12 cellular contexts compared by ENCODE assay signal in genomic region chr11:45852018-45852711, GRCh38. TPM values are rescaled to one million over a fixed set of nuclear protein-coding genes. Genes with fewer than 3 reads are reported as not detected.
DNase-seq lines count a peak whose midpoint lies in the region; ATAC-seq, FAIRE-seq and TF ChIP-seq lines count a peak whose summit lies in the region.
"Had no signal": no experiment of that assay in that cellular context is flagged by ENCODE, and none has a peak within 500 bp of the region (broad histone marks: within the 10 kb centered on the region; RNA-seq: fewer than 3 reads in every experiment).

No MANE protein-coding gene starts in this region.

- H3K36me3 ChIP-seq in GM12878 (ENCODE audit: control insufficient read depth in 2 of 2, insufficient read depth in 2 of 2, low read length in 1 of 2) = no peaks in the 10 kb centered on the region; a peak in 2 of 4 replicates
- H3K36me3 ChIP-seq in right lobe of liver = peaks cover 0 to 12% (median 7%) of the 10 kb centered on the region in 4 donors
- H3K36me3 ChIP-seq in thoracic aorta = no peaks in the 10 kb centered on the region
- peaks cover 2 to 4% of the 10 kb centered on the region in 2 experiments for H3K36me3 ChIP-seq in trophoblast cell (ENCODE audit: control insufficient read depth in 1 of 2, insufficient read depth in 2 of 2, low read length in 2 of 2)

- no peaks in the 10 kb centered on the region for H3K79me1 ChIP-seq in H9 (ENCODE audit: insufficient read depth, low read depth, low read length, poor library complexity, severe bottlenecking)
- H3K79me1 ChIP-seq in trophoblast cell (ENCODE audit: low read length) = peaks cover 5% of the 10 kb centered on the region

- H2BK120ac ChIP-seq in H9 (ENCODE audit: low read depth, low read length, poor library complexity, severe bottlenecking) (no peak overlapping the region), trophoblast cell (ENCODE audit: insufficient read depth, low read length, poor library complexity) (no peak overlapping the region)

- no peak overlapping the region for H2BK20ac ChIP-seq in H9 (ENCODE audit: low read depth, low read length, poor library complexity, severe bottlenecking)

- H3K14ac ChIP-seq in H9 (ENCODE audit: insufficient read depth, low read length) (no peak overlapping the region), trophoblast cell (ENCODE audit: low read length) (no peak overlapping the region)

- H3K4ac ChIP-seq in H9 (ENCODE audit: low read depth, low read length) (no peak overlapping the region), trophoblast cell (ENCODE audit: low read depth, low read length) (no peak overlapping the region)

- TF ChIP-seq EP300 in GM12878 (IDR thresholded peaks at IDR 0.05; ENCODE audit: borderline replicate concordance in 1 of 2, control insufficient read depth in 1 of 2, low read depth in 2 of 2, low read length in 2 of 2) = no peak

- intact Hi-C loops in GM12878 (cut with micrococcal nuclease; ENCODE audit: unreplicated experiment) = no loop called here
- intact Hi-C loops in right lobe of liver (cut with DNase I) = no loop called here

- peaks cover 4% of the 10 kb centered on the region for H3K27me3 Mint-ChIP-seq in H9 (ENCODE audit: low read depth)

- H3K56ac ChIP-seq in H9 (ENCODE audit: insufficient read length, low read depth, low read length) = no peak overlapping the region

- peaks cover 6% of the 10 kb centered on the region for H3K23me2 ChIP-seq in H9 (ENCODE audit: insufficient read length, low read depth, low read length, poor library complexity, severe bottlenecking)

- no peak overlapping the region for H2BK15ac ChIP-seq in H9 (ENCODE audit: low read depth, low read length)

- no CpG with 5 or more reads among the region's 4 CpGs for WGBS in H9 (ENCODE audit: extremely low coverage, insufficient read length, low lambda C conversion rate)
- WGBS in GM12878 (ENCODE audit: insufficient coverage, insufficient replicate concordance, low lambda C conversion rate, missing lambda C conversion rate) = 3% methylated on average over 4 of the region's 4 CpGs
- WGBS in right lobe of liver (ENCODE audit: insufficient coverage, low coverage, low lambda C conversion rate, missing lambda C conversion rate) = 44% methylated on average over 4 of the region's 4 CpGs
- WGBS in trophoblast cell (ENCODE audit: extremely low coverage, insufficient coverage, insufficient read length) = no CpG with 5 or more reads among the region's 4 CpGs

- H3K4me3 ChIP-seq in GM12878 (peak overlapping the region; percentile 61; the same call in 1 of the 2 replicates), right lobe of liver (peak overlapping the region in 1 of 3 donors; percentile 3), thoracic aorta (no peak overlapping the region), trophoblast cell (ENCODE audit: low read depth, low read length) (no peak overlapping the region)
- H3K4me3 ChIP-seq: body of pancreas had no signal

- no peak overlapping the region for H3K23ac ChIP-seq in H9 (ENCODE audit: insufficient read length, low read depth, low read length)
- H3K23ac ChIP-seq in trophoblast cell (ENCODE audit: low read length) = no peak overlapping the region

- BruUV-seq in GM12878 (replicated peaks; lab: Mats Ljungman, UMichigan) = no TSS peak

- H3K18ac ChIP-seq in H9 (ENCODE audit: insufficient read length, low read depth, low read length) (no peak overlapping the region), trophoblast cell (ENCODE audit: low read length) (no peak overlapping the region)

- H3K9ac ChIP-seq in H9 (ENCODE audit: extremely low read depth, insufficient read length, low read length) (no peak overlapping the region), GM12878 (ENCODE audit: control insufficient read depth, insufficient read depth, low read length) (peak overlapping the region; percentile 43), trophoblast cell (ENCODE audit: low read length) (no peak overlapping the region)

- H3K27ac ChIP-seq in H9 (ENCODE audit: insufficient read length, low read depth, low read length) (no peak overlapping the region), GM12878 (ENCODE audit: control insufficient read depth, insufficient read depth) (peak overlapping the region; percentile 32), right lobe of liver (peak overlapping the region; percentile 15 to 93 (median 91)), thoracic aorta (peak overlapping the region; percentile 13 to 31), trophoblast cell (ENCODE audit: low read depth, low read length) (no peak overlapping the region)

- H4K8ac ChIP-seq in H9 (replicated peaks; ENCODE audit: insufficient read length, low read depth, low read length) = no peak overlapping the region
- H4K8ac ChIP-seq in trophoblast cell (ENCODE audit: low read depth, low read length) = no peak overlapping the region

- peak; percentile 10; the same call in 2 of the 3 replicates for ATAC-seq in GM12878
- peak; percentile 19 to 48 (median 39) for ATAC-seq in right lobe of liver
- ATAC-seq in thoracic aorta (ENCODE audit: insufficient number of reproducible peaks, low FRiP score, low read depth) = no peak
- no peak for ATAC-seq in stimulated activated naive CD8-positive, alpha-beta T cell treated with anti-CD3 and anti-CD28 coated beads, Interleukin-15, Interleukin-2, amounts not matched to agents 100 U/mL and 50 U/mL, for 24 hours
- ATAC-seq: body of pancreas had no signal

- peaks cover 2 to 6% (median 5%) of the 10 kb centered on the region in 3 experiments; a peak in 6 of 7 replicates for H3K36me3 Mint-ChIP-seq in H9 (ENCODE audit: insufficient read depth in 1 of 3, low read depth in 3 of 3)

- H2BK12ac ChIP-seq in H9 (ENCODE audit: insufficient read length, low read depth, low read length) (no peak overlapping the region), trophoblast cell (ENCODE audit: low read length) (no peak overlapping the region)

- H4K12ac ChIP-seq in trophoblast cell (ENCODE audit: low read depth, low read length) = no peak overlapping the region

- no peaks in the 10 kb centered on the region for H4K20me1 ChIP-seq in H9 (ENCODE audit: control insufficient read depth, insufficient read depth, insufficient read length)
- peaks cover 8% of the 10 kb centered on the region for H4K20me1 ChIP-seq in GM12878 (ENCODE audit: control insufficient read depth, insufficient read depth)

- in situ Hi-C loops in GM12878 (cut with MboI) = no loop called here

- no peaks in the 10 kb centered on the region for H3K9me3 ChIP-seq in H9 (ENCODE audit: control insufficient read depth, low read depth, low read length)
- no peaks in the 10 kb centered on the region for H3K9me3 ChIP-seq in GM12878 (replicated peaks; ENCODE audit: control insufficient read depth, insufficient read depth, low read length)
- no peaks in the 10 kb centered on the region for H3K9me3 ChIP-seq in right lobe of liver
- H3K9me3 ChIP-seq in thoracic aorta = no peaks in the 10 kb centered on the region
- H3K9me3 ChIP-seq in trophoblast cell (ENCODE audit: insufficient read depth, low read depth, low read length) = peaks cover 2% of the 10 kb centered on the region
- H3K9me3 ChIP-seq: body of pancreas had no signal

- peak overlapping the region in 1 of 2 experiments; percentile 66; a peak in 2 of 5 replicates for H3K4me3 Mint-ChIP-seq in H9

- H3K4me1 ChIP-seq in H9 (ENCODE audit: insufficient read depth, low read length) = peaks cover 2% of the 10 kb centered on the region; the same call in 1 of the 2 replicates
- H3K4me1 ChIP-seq in GM12878 (ENCODE audit: control insufficient read depth, insufficient read depth, low read length) = peaks cover 16% of the 10 kb centered on the region
- peaks cover 0 to 79% (median 34%) of the 10 kb centered on the region in 4 donors for H3K4me1 ChIP-seq in right lobe of liver
- peaks cover 51 to 89% of the 10 kb centered on the region in 2 donors for H3K4me1 ChIP-seq in thoracic aorta (ENCODE audit: control insufficient read depth in 1 of 2, low read depth in 2 of 2)
- peaks cover 2 to 6% of the 10 kb centered on the region in 2 experiments for H3K4me1 ChIP-seq in trophoblast cell (ENCODE audit: control insufficient read depth in 1 of 2, insufficient read depth in 2 of 2, low read length in 2 of 2)

- H3K4me2 ChIP-seq in H9 (ENCODE audit: insufficient read depth, insufficient read length, low read length) (no peak overlapping the region), GM12878 (ENCODE audit: control insufficient read depth, insufficient read depth) (peak overlapping the region; percentile 66), trophoblast cell (ENCODE audit: low read length) (no peak overlapping the region)

- CTCF ChIA-PET in GM12878 (lab: Yijun Ruan, JAX) = interaction anchor here (1.8 to 2.9 kb wide), 3 partner anchors 10 to 154 kb away, joined by 11 to 18 read pairs (median 13); no protein-coding TSS in a partner anchor

- SMC1A ChIA-PET in GM12878 (lab: Charles Lee; ENCODE audit: uncharacterized antibody, unreplicated experiment) = interaction anchor here (2.2 kb wide), 1 partner anchor 80 kb away, joined by 11 read pairs; no protein-coding TSS in a partner anchor

- no peak for FAIRE-seq in GM12878 (lab: Jason Lieb, UNC)
- FAIRE-seq: frontal cortex had no signal

- DNase-seq in H9 (peak; percentile 66), GM12878 (ENCODE audit: low read depth, low spot score) (no peak), right lobe of liver (peak in 1 of 3 donors; percentile 84), thoracic aorta (ENCODE audit: low spot score) (no peak), trophoblast cell (no peak)
- no peak for DNase-seq in stimulated activated CD4-positive, alpha-beta T cell treated with anti-CD3 and anti-CD28 coated beads, Interleukin-2, amount 100 ng/mL, for 24 hours
- no peak for DNase-seq in stimulated activated naive CD8-positive, alpha-beta T cell treated with anti-CD3 and anti-CD28 coated beads, Interleukin-15, Interleukin-2, amounts not matched to agents 100 U/mL and 50 U/mL, for 24 hours
- no peak for DNase-seq in NK-92 treated with Interleukin-12 subunit alpha and Interleukin-12 subunit beta, amount 100 ng/mL, for 24 hours (lab: John Stamatoyannopoulos, UW)
- DNase-seq: body of pancreas, occipital lobe, SIG-M5 had no signal

- RAD21 ChIA-PET in GM12878 (lab: Charles Lee; ENCODE audit: unreplicated experiment) = interaction anchor here (0.8 to 1.6 kb wide), 2 partner anchors 78 to 81 kb away, joined by 3 to 4 read pairs; no protein-coding TSS in a partner anchor

- H2AFZ ChIP-seq in H9 (ENCODE audit: low read length) (no peak overlapping the region), GM12878 (ENCODE audit: control insufficient read depth, low read depth, low read length) (no peak overlapping the region), trophoblast cell (ENCODE audit: insufficient read depth, low read length, poor library complexity) (no peak overlapping the region)

- peaks cover 44 to 52% of the 10 kb centered on the region in 2 experiments for H3K4me1 Mint-ChIP-seq in H9

- no peaks in the 10 kb centered on the region for H3K9me3 Mint-ChIP-seq in H9

- H2BK5ac ChIP-seq in H9 (ENCODE audit: insufficient read length, low read length) (no peak overlapping the region), trophoblast cell (ENCODE audit: low read depth, low read length, poor library complexity) (no peak overlapping the region)

- H3K79me2 ChIP-seq in H9 (ENCODE audit: insufficient read depth, low read length) (no peaks in the 10 kb centered on the region; the same call in 1 of the 2 replicates), GM12878 (ENCODE audit: control insufficient read depth, insufficient read depth, low read length) (peaks cover 13% of the 10 kb centered on the region), trophoblast cell (ENCODE audit: control insufficient read depth, insufficient read depth, low read length, poor library complexity) (peaks cover 4% of the 10 kb centered on the region)

- no peak overlapping the region for H4K91ac ChIP-seq in H9 (ENCODE audit: insufficient read length, low read depth, low read length)
- H4K91ac ChIP-seq in trophoblast cell (ENCODE audit: low read depth, low read length) = no peak overlapping the region

- TF ChIP-seq RAD21 in GM12878 (IDR thresholded peaks at IDR 0.05; ENCODE audit: insufficient read depth, low read depth, low read length) = no peak

- TF ChIP-seq CTCF in H9 (conservative IDR thresholded peaks at IDR 0.05) (peak; percentile 24; the same call in 2 of the 3 replicates), GM12878 (IDR thresholded peaks at IDR 0.05 in 2 of 3, conservative IDR thresholded peaks at IDR 0.05 in 1 of 3; ENCODE audit: control insufficient read depth in 2 of 3, extremely low read depth in 1 of 3, insufficient read depth in 1 of 3, low read depth in 3 of 3, low read length in 3 of 3) (no peak), right lobe of liver (IDR thresholded peaks at IDR 0.05) (no peak), thoracic aorta (IDR thresholded peaks at IDR 0.05) (no peak)

- H3K27me3 ChIP-seq in H9 (ENCODE audit: insufficient read depth, low read length) (no peaks in the 10 kb centered on the region), GM12878 (replicated peaks in 1 of 2; ENCODE audit: control insufficient read depth in 2 of 2, insufficient read depth in 2 of 2, low read length in 1 of 2) (no peaks in the 10 kb centered on the region), right lobe of liver (no peaks in the 10 kb centered on the region), thoracic aorta (replicated peaks; ENCODE audit: insufficient read depth) (no peaks in the 10 kb centered on the region), trophoblast cell (ENCODE audit: insufficient read depth, low read length) (no peaks in the 10 kb centered on the region)
- H3K27me3 ChIP-seq: body of pancreas had no signal

- no peak overlapping the region for H3T11ph ChIP-seq in H9 (ENCODE audit: low read length)

- no peak overlapping the region for H2AK5ac ChIP-seq in H9 (ENCODE audit: insufficient read length, low read length)
- no peak overlapping the region for H2AK5ac ChIP-seq in trophoblast cell (ENCODE audit: low read length)

- H4K5ac ChIP-seq in H9 (ENCODE audit: insufficient read length, low read depth, low read length) = no peak overlapping the region

- H3K27ac Mint-ChIP-seq in H9 = peak overlapping the region in 1 of 3 experiments; percentile 92; a peak in 3 of 7 replicates

- POLR2A ChIA-PET in GM12878 (lab: Charles Lee) = interaction anchor here (1.0 kb wide), 1 partner anchor 36 kb away, joined by 3 read pairs; no protein-coding TSS in a partner anchor

- TF ChIP-seq POLR2A in GM12878 (IDR thresholded peaks at IDR 0.05; ENCODE audit: low read depth, low read length) (no peak), right lobe of liver (IDR thresholded peaks at IDR 0.05) (no peak)

RNA-seq across cellular contexts. Expression of gene CRY2, which starts 4.9 kb away (rescaled TPM):
- 14.4 and 14.5 TPM in 2 replicates for total RNA-seq in H9 (2021)
- 60.8 and 75.2 TPM in 2 replicates for total RNA-seq in GM12878 (2013; cell fraction: nucleolus; rRNA removed)
- total RNA-seq in GM12878 (2014; rRNA removed) = 8.7 and 9.1 TPM in 2 replicates
- total RNA-seq in GM12878 (2014; rRNA removed; fragmentation: Illumina TruSeq; extraction: Trizol) = 5.6 and 6.6 TPM in 2 replicates
- 13.9 and 14.7 TPM in 2 replicates for total RNA-seq in GM12878 (2021)
- polyA plus RNA-seq in GM12878 (2011; ENCODE audit: low read depth) = 4.5 TPM
- 6.6 and 11.4 TPM in 2 replicates for polyA plus RNA-seq in GM12878 (2011; rRNA removed)
- 10.7 and 10.8 TPM in 2 replicates for polyA plus RNA-seq in GM12878 (2011; cell fraction: cytosol; rRNA removed)
- polyA plus RNA-seq in GM12878 (2011; cell fraction: nucleus; rRNA removed) = 38.9 and 40.6 TPM in 2 replicates
- polyA plus RNA-seq in GM12878 (2012) = 7.6 and 8.4 TPM in 2 replicates
- 6.0 and 7.1 TPM in 2 replicates for polyA plus RNA-seq in GM12878 (2014; fragmentation: Illumina TruSeq; extraction: Trizol)
- 1 to 10 TPM; 1.2 to 1.4 TPM for polyA plus RNA-seq in GM12878 (2014; fragmentation: Nextera tagmentation; extraction: Ambion mirVana)
- 8.5 and 8.8 TPM in 2 replicates for polyA plus RNA-seq in GM12878 (2014; rRNA removed)
- polyA plus RNA-seq in GM12878 (2016; fragmentation: Nextera tagmentation; extraction: Ambion mirVana) = 1 to 10 TPM; 7.6 to 8.7 TPM
- polyA minus RNA-seq in GM12878 (2011; rRNA and poly(A)+ RNA removed) = 23.0 and 25.4 TPM in 2 replicates
- polyA minus RNA-seq in GM12878 (2011; cell fraction: cytosol; rRNA and poly(A)+ RNA removed) = 5.7 and 6.7 TPM in 2 replicates
- polyA minus RNA-seq in GM12878 (2011; cell fraction: nucleus; rRNA and poly(A)+ RNA removed) = 15.0 and 22.9 TPM in 2 replicates
- total RNA-seq in right lobe of liver = 100 to 1,000 TPM in 1 of 6 experiments, 10 to 100 TPM in 5; 19.6 to 104 (median 31.5) TPM
- 10 to 100 TPM; 41.2 to 54.4 TPM for total RNA-seq in thoracic aorta
- polyA plus RNA-seq in trophoblast cell (2013) = 7.8 and 8.1 TPM in 2 replicates

RNA-seq across cellular contexts. Expression of gene MAPK8IP1, which starts 33.3 kb away (rescaled TPM):
- total RNA-seq in H9 (2021) (30.1 and 30.2 TPM in 2 replicates), GM12878 (2014; rRNA removed) (0.16 and 0.17 TPM in 2 replicates), GM12878 (2014; rRNA removed; fragmentation: Illumina TruSeq; extraction: Trizol) (0.09 TPM in 1 of 2 replicates, not detected in the other), GM12878 (2021) (0.44 and 0.48 TPM in 2 replicates), right lobe of liver (1 to 10 TPM; 1.7 to 6.2 (median 2.6) TPM), thoracic aorta (10 to 100 TPM in 1 of 2 donors, 1 to 10 TPM in 1; 9.5 to 10.4 TPM)
- 0.90 and 1.7 TPM in 2 replicates for total RNA-seq in GM12878 (2013; cell fraction: nucleolus; rRNA removed)
- 0.14 TPM for polyA plus RNA-seq in GM12878 (2011; ENCODE audit: low read depth)
- polyA plus RNA-seq in GM12878 (2011; rRNA removed) (0.06 and 0.14 TPM in 2 replicates), GM12878 (2014; fragmentation: Illumina TruSeq; extraction: Trizol) (0.04 TPM in 1 of 2 replicates, not detected in the other), GM12878 (2014; fragmentation: Nextera tagmentation; extraction: Ambion mirVana) (not detected), GM12878 (2014; rRNA removed) (0.27 and 0.31 TPM in 2 replicates), GM12878 (2016; fragmentation: Nextera tagmentation; extraction: Ambion mirVana) (under 1 TPM; 0.04 to 0.07 TPM)
- polyA plus RNA-seq in GM12878 (2011; cell fraction: cytosol; rRNA removed) = 0.18 and 0.40 TPM in 2 replicates
- 1.3 and 1.5 TPM in 2 replicates for polyA plus RNA-seq in GM12878 (2011; cell fraction: nucleus; rRNA removed)
- polyA plus RNA-seq in GM12878 (2012) = 0.21 and 0.39 TPM in 2 replicates
- 0.21 TPM in 1 of 2 replicates, not detected in the other for polyA minus RNA-seq in GM12878 (2011; rRNA and poly(A)+ RNA removed)
- not detected in 2 replicates for polyA minus RNA-seq in GM12878 (2011; cell fraction: cytosol; rRNA and poly(A)+ RNA removed)
- polyA minus RNA-seq in GM12878 (2011; cell fraction: nucleus; rRNA and poly(A)+ RNA removed) = 0.12 and 0.29 TPM in 2 replicates
- polyA plus RNA-seq in trophoblast cell (2013) = 7.4 and 8.1 TPM in 2 replicates

RNA-seq across cellular contexts. Expression of gene SLC35C1, which starts 47.2 kb away (rescaled TPM):
- total RNA-seq in H9 (2021) (8.9 and 10.4 TPM in 2 replicates), GM12878 (2014; rRNA removed) (2.6 and 4.2 TPM in 2 replicates), GM12878 (2014; rRNA removed; fragmentation: Illumina TruSeq; extraction: Trizol) (1.3 TPM in 2 replicates), GM12878 (2021) (8.9 and 9.7 TPM in 2 replicates), right lobe of liver (100 to 1,000 TPM in 3 of 6 experiments, 10 to 100 TPM in 3; 11.6 to 134 (median 83.9) TPM), thoracic aorta (10 to 100 TPM; 18.8 to 28.4 TPM)
- total RNA-seq in GM12878 (2013; cell fraction: nucleolus; rRNA removed) = 8.5 and 9.0 TPM in 2 replicates
- polyA plus RNA-seq in GM12878 (2011; ENCODE audit: low read depth) = 2.6 TPM
- polyA plus RNA-seq in GM12878 (2011; rRNA removed) (0.39 and 0.96 TPM in 2 replicates), GM12878 (2014; fragmentation: Illumina TruSeq; extraction: Trizol) (2.4 and 4.3 TPM in 2 replicates), GM12878 (2014; fragmentation: Nextera tagmentation; extraction: Ambion mirVana) (under 1 TPM; 0.55 to 0.95 TPM), GM12878 (2014; rRNA removed) (5.0 and 6.5 TPM in 2 replicates), GM12878 (2016; fragmentation: Nextera tagmentation; extraction: Ambion mirVana) (1 to 10 TPM; 6.0 to 6.9 TPM)
- 2.7 and 4.1 TPM in 2 replicates for polyA plus RNA-seq in GM12878 (2011; cell fraction: cytosol; rRNA removed)
- polyA plus RNA-seq in GM12878 (2011; cell fraction: nucleus; rRNA removed) = 4.0 and 4.5 TPM in 2 replicates
- polyA plus RNA-seq in GM12878 (2012) = 5.3 and 5.4 TPM in 2 replicates
- 4.3 and 10.5 TPM in 2 replicates for polyA minus RNA-seq in GM12878 (2011; rRNA and poly(A)+ RNA removed)
- polyA minus RNA-seq in GM12878 (2011; cell fraction: cytosol; rRNA and poly(A)+ RNA removed) = 6.2 and 6.5 TPM in 2 replicates
- polyA minus RNA-seq in GM12878 (2011; cell fraction: nucleus; rRNA and poly(A)+ RNA removed) = 3.6 and 6.5 TPM in 2 replicates
- polyA plus RNA-seq in trophoblast cell (2013) = 11.4 and 11.5 TPM in 2 replicates

RNA-seq across cellular contexts. Expression of gene FREY1, which starts 54.9 kb away (rescaled TPM):
- total RNA-seq in H9 (2021) (2.1 and 2.2 TPM in 2 replicates), GM12878 (2014; rRNA removed) (0.79 and 1.7 TPM in 2 replicates), GM12878 (2014; rRNA removed; fragmentation: Illumina TruSeq; extraction: Trizol) (0.55 and 0.72 TPM in 2 replicates), GM12878 (2021) (0.82 and 1.7 TPM in 2 replicates), right lobe of liver (under 1 TPM in 3 of 6 experiments, not detected in 3; 0.40 to 0.90 (median 0.42) TPM), thoracic aorta (1 to 10 TPM in 1 of 2 donors, not detected in 1; 9.0 TPM)
- 6.7 and 6.9 TPM in 2 replicates for total RNA-seq in GM12878 (2013; cell fraction: nucleolus; rRNA removed)
- polyA plus RNA-seq in GM12878 (2011; ENCODE audit: low read depth) = not detected
- polyA plus RNA-seq in GM12878 (2011; rRNA removed) (0.16 and 0.19 TPM in 2 replicates), GM12878 (2014; fragmentation: Illumina TruSeq; extraction: Trizol) (0.13 TPM in 1 of 2 replicates, not detected in the other), GM12878 (2014; fragmentation: Nextera tagmentation; extraction: Ambion mirVana) (not detected), GM12878 (2014; rRNA removed) (0.31 TPM in 1 of 2 replicates, not detected in the other), GM12878 (2016; fragmentation: Nextera tagmentation; extraction: Ambion mirVana) (under 1 TPM in 1 of 2 experiments, not detected in 1; 0.39 TPM)
- polyA plus RNA-seq in GM12878 (2011; cell fraction: cytosol; rRNA removed) = 0.20 and 0.30 TPM in 2 replicates
- polyA plus RNA-seq in GM12878 (2011; cell fraction: nucleus; rRNA removed) = 3.6 and 6.1 TPM in 2 replicates
- polyA plus RNA-seq in GM12878 (2012) = 0.17 and 0.31 TPM in 2 replicates
- polyA minus RNA-seq in GM12878 (2011; rRNA and poly(A)+ RNA removed) = 1.2 and 7.0 TPM in 2 replicates
- 3.2 TPM in 1 of 2 replicates, not detected in the other for polyA minus RNA-seq in GM12878 (2011; cell fraction: cytosol; rRNA and poly(A)+ RNA removed)
- 12.6 and 20.4 TPM in 2 replicates for polyA minus RNA-seq in GM12878 (2011; cell fraction: nucleus; rRNA and poly(A)+ RNA removed)
- 0.40 and 0.43 TPM in 2 replicates for polyA plus RNA-seq in trophoblast cell (2013)

Comparison
In these comparisons a context has a peak if more than half of its experiments do, and no peak if none do; other contexts are left out.
1. H3K27ac ChIP-seq: peak in GM12878 (single experiment), right lobe of liver (3 of 3) and thoracic aorta (2 of 2); none in H9 (single experiment) and trophoblast cell (single experiment).
2. ATAC-seq: peak in GM12878 (single experiment) and right lobe of liver (4 of 4); none in thoracic aorta (single experiment) and stimulated activated naive CD8-positive, alpha-beta T cell treated with anti-CD3 and anti-CD28 coated beads, Interleukin-15, Interleukin-2, amounts not matched to agents 100 U/mL and 50 U/mL, for 24 hours (single experiment).